Comparison of ENCODE assay signal across 19 cellular contexts in genomic region chr13:24740014-24740890, GRCh38. TPM values are rescaled to one million over a fixed set of nuclear protein-coding genes. Genes with fewer than 3 reads are reported as not detected.
DNase-seq lines count a peak whose midpoint lies in the region; ATAC-seq and TF ChIP-seq lines count a peak whose summit lies in the region.
"Had no signal": no experiment of that assay in that cellular context is flagged by ENCODE, and none has a peak within 500 bp of the region (broad histone marks: within the 10 kb centered on the region; RNA-seq: fewer than 3 reads in every experiment).

No MANE protein-coding gene starts in this region.

- H3K9me2 ChIP-seq in Loucy (replicated peaks; ENCODE audit: low read depth, low read length), result no peaks in the 10 kb centered on the region

- no peaks in the 10 kb centered on the region for H3K9me3 ChIP-seq in Loucy (ENCODE audit: insufficient read depth, low read depth, low read length)
- H3K9me3 ChIP-seq in neural progenitor cell (ENCODE audit: low read depth), result no peaks in the 10 kb centered on the region
- H3K9me3 ChIP-seq: A549, Caco-2 had no signal

- no peaks in the 10 kb centered on the region for H3K4me1 Mint-ChIP-seq in activated CD4-positive, alpha-beta T cell treated with anti-CD3 and anti-CD28 coated beads, Interleukin-2, amount 10 ng/mL, durations not matched to agents 24 days and 14 days
- H3K4me1 Mint-ChIP-seq in activated CD4-positive, alpha-beta T cell treated with anti-CD3 and anti-CD28 coated beads for 36 hours, result no peaks in the 10 kb centered on the region
- H3K4me1 Mint-ChIP-seq in neural progenitor cell, result peaks cover 9% of the 10 kb centered on the region
- no peaks in the 10 kb centered on the region for H3K4me1 Mint-ChIP-seq in stimulated activated naive B cell treated with anti-CD40 and anti-IgM and Interleukin-4, amounts not matched to agents 10 μg/mL and 1 μg/mL and 100 μg/mL, for 72 hours

- H3K27ac ChIP-seq in neural progenitor cell, result no peak overlapping the region
- H3K27ac ChIP-seq: 22Rv1, A549, C4-2B had no signal

- peak overlapping the region; percentile 67; the same call in 1 of the 2 replicates for H2AFZ ChIP-seq in Loucy (ENCODE audit: low read length)
- H2AFZ ChIP-seq in neural progenitor cell (replicated peaks), result no peak overlapping the region

- H3K79me2 ChIP-seq in Loucy (ENCODE audit: insufficient read depth, low read length) (no peaks in the 10 kb centered on the region), neural progenitor cell (ENCODE audit: low read depth) (no peaks in the 10 kb centered on the region)

- H3F3A ChIP-seq in Loucy (ENCODE audit: low read depth) (no peaks in the 10 kb centered on the region), neural progenitor cell (ENCODE audit: low read depth) (no peaks in the 10 kb centered on the region)

- CTCF ChIA-PET in activated CD4-positive, alpha-beta T cell treated with anti-CD3 and anti-CD28 coated beads for 36 hours (lab: Charles Lee), result interaction anchor here (0.8 to 1.4 kb wide), 6 partner anchors 13 to 228 kb away, joined by 3 to 4 read pairs (median 3); no protein-coding TSS in a partner anchor

- no peaks in the 10 kb centered on the region for H3K9me3 Mint-ChIP-seq in activated CD4-positive, alpha-beta T cell treated with anti-CD3 and anti-CD28 coated beads, Interleukin-2, amount 10 ng/mL, durations not matched to agents 24 days and 14 days
- no peaks in the 10 kb centered on the region for H3K9me3 Mint-ChIP-seq in activated CD4-positive, alpha-beta T cell treated with anti-CD3 and anti-CD28 coated beads for 36 hours (ENCODE audit: low read depth)
- H3K9me3 Mint-ChIP-seq in neural progenitor cell, result no peaks in the 10 kb centered on the region
- H3K9me3 Mint-ChIP-seq in stimulated activated naive B cell treated with anti-CD40 and anti-IgM and Interleukin-4, amounts not matched to agents 10 μg/mL and 1 μg/mL and 100 μg/mL, for 72 hours, result no peaks in the 10 kb centered on the region
- H3K9me3 Mint-ChIP-seq: CD4-positive, alpha-beta T cell; H9 had no signal

- H3K9ac ChIP-seq in Loucy (ENCODE audit: low read depth, low read length, poor library complexity, severe bottlenecking) (no peak overlapping the region), neural progenitor cell (no peak overlapping the region)

- H3K4me3 ChIP-seq in Loucy (ENCODE audit: low read length, poor library complexity, severe bottlenecking) (no peak overlapping the region), neural progenitor cell (no peak overlapping the region)
- H3K4me3 ChIP-seq: A549 had no signal

- H3K27me3 Mint-ChIP-seq in activated CD4-positive, alpha-beta T cell treated with anti-CD3 and anti-CD28 coated beads, Interleukin-2, amount 10 ng/mL, durations not matched to agents 24 days and 14 days, result peaks cover 18% of the 10 kb centered on the region
- peaks cover 17% of the 10 kb centered on the region for H3K27me3 Mint-ChIP-seq in activated CD4-positive, alpha-beta T cell treated with anti-CD3 and anti-CD28 coated beads for 36 hours
- peaks cover 32% of the 10 kb centered on the region for H3K27me3 Mint-ChIP-seq in neural progenitor cell (ENCODE audit: insufficient read depth, low read depth)
- peaks cover 24 to 29% of the 10 kb centered on the region in 2 donors for H3K27me3 Mint-ChIP-seq in stimulated activated naive B cell treated with anti-CD40 and anti-IgM and Interleukin-4, amounts not matched to agents 10 μg/mL and 1 μg/mL and 100 μg/mL, for 72 hours

- intact Hi-C loops in activated CD4-positive, alpha-beta T cell treated with anti-CD3 and anti-CD28 coated beads, Interleukin-2, amount 10 ng/mL, durations not matched to agents 24 days and 14 days (cut with micrococcal nuclease), result no loop called here
- intact Hi-C loops in activated CD4-positive, alpha-beta T cell treated with anti-CD3 and anti-CD28 coated beads for 36 hours (cut with DNase I, micrococcal nuclease), result loop anchor here in 1 of 2 experiments (5.0 to 10.0 kb wide), 2 partner anchors 212 to 255 kb away; no protein-coding TSS in a partner anchor

- no peak for ATAC-seq in activated CD4-positive, alpha-beta T cell treated with anti-CD3 and anti-CD28 coated beads for 36 hours
- no peak for ATAC-seq in stimulated activated naive B cell treated with anti-CD40 and anti-IgM and Interleukin-4, amounts not matched to agents 10 μg/mL and 1 μg/mL and 100 μg/mL, for 72 hours (replicated peaks)
- ATAC-seq in GM18505 (IDR thresholded peaks at IDR 0.05; ENCODE audit: unreplicated experiment), result no peak

- H3K4me2 ChIP-seq in Loucy (ENCODE audit: low read depth, low read length, poor library complexity, severe bottlenecking) (no peak overlapping the region), neural progenitor cell (no peak overlapping the region)
- H3K4me2 ChIP-seq: A549 had no signal

- no peak overlapping the region for H3K27ac Mint-ChIP-seq in activated CD4-positive, alpha-beta T cell treated with anti-CD3 and anti-CD28 coated beads, Interleukin-2, amount 10 ng/mL, durations not matched to agents 24 days and 14 days
- no peak overlapping the region for H3K27ac Mint-ChIP-seq in activated CD4-positive, alpha-beta T cell treated with anti-CD3 and anti-CD28 coated beads for 36 hours
- peak overlapping the region; percentile 69 for H3K27ac Mint-ChIP-seq in neural progenitor cell
- H3K27ac Mint-ChIP-seq in stimulated activated naive B cell treated with anti-CD40 and anti-IgM and Interleukin-4, amounts not matched to agents 10 μg/mL and 1 μg/mL and 100 μg/mL, for 72 hours, result peak overlapping the region; percentile 37
- H3K27ac Mint-ChIP-seq: CD4-positive, alpha-beta T cell; H9 had no signal

- no peaks in the 10 kb centered on the region for H3K27me3 ChIP-seq in Loucy (ENCODE audit: insufficient read depth, low read length, poor library complexity, severe bottlenecking)
- peaks cover 28% of the 10 kb centered on the region for H3K27me3 ChIP-seq in neural progenitor cell

- DNase-seq in activated CD4-positive, alpha-beta T cell treated with anti-CD3 and anti-CD28 coated beads, Interleukin-2, amount 10 ng/mL, durations not matched to agents 24 days and 14 days, result peak; percentile 48
- DNase-seq in activated CD4-positive, alpha-beta T cell treated with anti-CD3 and anti-CD28 coated beads for 36 hours, result no peak
- DNase-seq in neural progenitor cell (ENCODE audit: low spot score) (no peak), activated gamma-delta T cell (lab: John Stamatoyannopoulos, UW) (no peak)
- no peak for DNase-seq in stimulated activated naive B cell treated with anti-CD40 and anti-IgM and Interleukin-4, amounts not matched to agents 10 μg/mL and 1 μg/mL and 100 μg/mL, for 72 hours
- DNase-seq: Caco-2; CD4-positive, alpha-beta T cell; DMS153; DMS79; GDM1; GOT3 had no signal

- no peak for TF ChIP-seq CTCF in Loucy (conservative IDR thresholded peaks at IDR 0.05; ENCODE audit: low read length)
- no peak for TF ChIP-seq CTCF in neural progenitor cell (IDR thresholded peaks at IDR 0.05)

- H4K20me1 ChIP-seq in Loucy (ENCODE audit: insufficient read depth, low read length, poor library complexity, severe bottlenecking) (no peaks in the 10 kb centered on the region), neural progenitor cell (ENCODE audit: low read depth) (peaks cover under 1% of the 10 kb centered on the region)

- H3K4me1 ChIP-seq in Loucy (ENCODE audit: insufficient read depth, low read length, poor library complexity, severe bottlenecking) (peaks cover 39% of the 10 kb centered on the region), neural progenitor cell (peaks cover 3% of the 10 kb centered on the region)
- H3K4me1 ChIP-seq: A549, Caco-2 had no signal

- H3K36me3 ChIP-seq in Loucy (ENCODE audit: insufficient read depth, low read length) (no peaks in the 10 kb centered on the region), neural progenitor cell (no peaks in the 10 kb centered on the region)

- no peaks in the 10 kb centered on the region for H3K36me3 Mint-ChIP-seq in activated CD4-positive, alpha-beta T cell treated with anti-CD3 and anti-CD28 coated beads, Interleukin-2, amount 10 ng/mL, durations not matched to agents 24 days and 14 days (ENCODE audit: low read depth)
- no peaks in the 10 kb centered on the region for H3K36me3 Mint-ChIP-seq in activated CD4-positive, alpha-beta T cell treated with anti-CD3 and anti-CD28 coated beads for 36 hours (ENCODE audit: low read depth)
- H3K36me3 Mint-ChIP-seq in neural progenitor cell, result no peaks in the 10 kb centered on the region
- H3K36me3 Mint-ChIP-seq in stimulated activated naive B cell treated with anti-CD40 and anti-IgM and Interleukin-4, amounts not matched to agents 10 μg/mL and 1 μg/mL and 100 μg/mL, for 72 hours, result no peaks in the 10 kb centered on the region

- TF ChIP-seq POLR2A in GM18505 (IDR thresholded peaks at IDR 0.05; ENCODE audit: borderline replicate concordance, extremely low read depth, insufficient read depth, insufficient read length), result no peak

- H3K4me3 Mint-ChIP-seq in activated CD4-positive, alpha-beta T cell treated with anti-CD3 and anti-CD28 coated beads, Interleukin-2, amount 10 ng/mL, durations not matched to agents 24 days and 14 days, result no peak overlapping the region
- H3K4me3 Mint-ChIP-seq in activated CD4-positive, alpha-beta T cell treated with anti-CD3 and anti-CD28 coated beads for 36 hours, result no peak overlapping the region
- no peak overlapping the region for H3K4me3 Mint-ChIP-seq in neural progenitor cell
- H3K4me3 Mint-ChIP-seq in stimulated activated naive B cell treated with anti-CD40 and anti-IgM and Interleukin-4, amounts not matched to agents 10 μg/mL and 1 μg/mL and 100 μg/mL, for 72 hours, result no peak overlapping the region
- H3K4me3 Mint-ChIP-seq: CD4-positive, alpha-beta T cell; H9 had no signal

- POLR2A ChIA-PET in activated CD4-positive, alpha-beta T cell treated with anti-CD3 and anti-CD28 coated beads for 36 hours (lab: Charles Lee), result no interaction called here

RNA-seq across cellular contexts. Expression of gene RNF17, which starts 23.7 kb away (rescaled TPM):
- total RNA-seq in activated CD4-positive, alpha-beta T cell treated with anti-CD3 and anti-CD28 coated beads, Interleukin-2, amount 10 ng/mL, durations not matched to agents 24 days and 14 days, result not detected in 2 replicates
- under 1 TPM; 0.43 to 0.47 TPM for total RNA-seq in activated CD4-positive, alpha-beta T cell treated with anti-CD3 and anti-CD28 coated beads for 36 hours
- not detected in 2 replicates for total RNA-seq in neural progenitor cell (ENCODE audit: low replicate concordance)
- total RNA-seq: Daoy, H9, HepG2 had no signal

Comparison
In these comparisons a context has a peak if more than half of its experiments do, and no peak if none do; other contexts are left out.
1. H3K27ac Mint-ChIP-seq: peak in neural progenitor cell (single experiment) and stimulated activated naive B cell treated with anti-CD40 and anti-IgM and Interleukin-4, amounts not matched to agents 10 μg/mL and 1 μg/mL and 100 μg/mL, for 72 hours (single experiment); none in activated CD4-positive, alpha-beta T cell treated with anti-CD3 and anti-CD28 coated beads, Interleukin-2, amount 10 ng/mL, durations not matched to agents 24 days and 14 days (single experiment) and activated CD4-positive, alpha-beta T cell treated with anti-CD3 and anti-CD28 coated beads for 36 hours (single experiment).